8 cellular contexts compared by ENCODE assay signal in the genomic region with DNA sequence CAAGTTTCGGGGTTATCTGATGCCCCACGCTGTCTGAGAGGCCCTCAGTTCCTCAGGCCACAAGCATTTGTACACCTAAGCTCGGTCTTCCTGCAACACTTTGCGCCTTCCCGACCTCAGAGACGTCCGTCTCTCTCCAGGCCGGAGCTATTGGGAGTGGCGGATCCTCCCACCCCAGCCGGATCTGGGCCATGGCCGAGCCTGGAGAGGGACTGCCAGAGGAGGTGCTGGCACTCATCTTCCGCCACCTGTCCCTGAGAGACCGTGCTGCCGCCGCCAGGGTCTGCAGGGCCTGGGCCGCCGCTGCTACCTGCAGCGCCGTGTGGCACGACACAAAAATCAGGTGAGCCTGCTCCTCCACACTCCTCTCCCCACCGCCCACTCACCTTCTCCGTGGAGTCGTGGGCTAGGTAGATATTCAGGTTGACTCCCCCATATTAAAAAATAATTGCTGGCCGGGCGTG. TPM values are rescaled to one million over a fixed set of nuclear protein-coding genes. Genes with fewer than 3 reads are reported as not detected.
A peak's percentile ranks its signal among the peaks of the same experiment; 100 is the strongest.
DNase-seq lines count a peak whose midpoint lies in the region; ATAC-seq and TF ChIP-seq lines count a peak whose summit lies in the region.

No MANE protein-coding gene starts in this region.

- POLR2A ChIA-PET in WTC11 (lab: Charles Lee): interaction anchor here (0.7 kb wide), 1 partner anchor 9 kb away, joined by 3 read pairs; no protein-coding TSS in a partner anchor

- H3K9me3 ChIP-seq in DND-41 (ENCODE audit: insufficient read depth, low read length, severe bottlenecking) (no peaks in the 10 kb centered on the region), gastroesophageal sphincter (no peaks in the 10 kb centered on the region), prostate gland (no peaks in the 10 kb centered on the region)

- 10 to 36% methylated on average over 4 to 9 of the region's 25 CpGs for WGBS in gastroesophageal sphincter (ENCODE audit: low coverage in 1 of 2), 2 donors
- WGBS in prostate gland: 41% methylated on average over 25 of the region's 25 CpGs

- peak overlapping the region; percentile 98 for H2AFZ ChIP-seq in DND-41 (ENCODE audit: low read depth, low read length)

- peaks cover 2% of the 10 kb centered on the region; the same call in 1 of the 2 replicates for H3K36me3 Mint-ChIP-seq in WTC11

- H3K4me1 ChIP-seq in DND-41 (ENCODE audit: insufficient read depth, low read length) (peaks cover 41% of the 10 kb centered on the region), gastroesophageal sphincter (peaks cover 0 to 82% (median 37%) of the 10 kb centered on the region in 3 donors), prostate gland (replicated peaks) (peaks cover 32% of the 10 kb centered on the region)

- H3K9ac ChIP-seq in DND-41 (ENCODE audit: low read depth, low read length): peak overlapping the region; percentile 68

- H3K36me3 ChIP-seq in DND-41 (ENCODE audit: insufficient read depth, low read length) (no peaks in the 10 kb centered on the region), gastroesophageal sphincter (peaks cover 0 to 3% of the 10 kb centered on the region in 2 donors), prostate gland (no peaks in the 10 kb centered on the region)

- no peak for ATAC-seq in DND-41 (ENCODE audit: insufficient read depth, low read depth)
- no peak; the same call in 1 of the 2 replicates for ATAC-seq in WTC11
- ATAC-seq in gastroesophageal sphincter: no peak
- ATAC-seq in GM21515 (IDR thresholded peaks at IDR 0.05; ENCODE audit: unreplicated experiment): no peak
- no peak for ATAC-seq in HG03469 (IDR thresholded peaks at IDR 0.05; ENCODE audit: unreplicated experiment)

- H3K4me3 ChIP-seq in DND-41 (ENCODE audit: low read depth in 1 of 2, low read length in 2 of 2) (peak overlapping the region in 1 of 2 experiments; percentile 97; a peak in 2 of 4 replicates), gastroesophageal sphincter (peak overlapping the region in 1 of 2 donors; percentile 95), prostate gland (peak overlapping the region; percentile 92 to 97)

- no peaks in the 10 kb centered on the region for H3K9me3 Mint-ChIP-seq in WTC11

- TF ChIP-seq CTCF in DND-41 (IDR thresholded peaks at IDR 0.05; ENCODE audit: borderline replicate concordance, extremely low read depth, low read length, poor library complexity, severe bottlenecking) (no peak), WTC11 (IDR thresholded peaks at IDR 0.05) (no peak), gastroesophageal sphincter (IDR thresholded peaks at IDR 0.05) (no peak), prostate gland (IDR thresholded peaks at IDR 0.05) (peak in 1 of 4 experiments; percentile 31)

- H3K27me3 Mint-ChIP-seq in WTC11 (ENCODE audit: low read depth): peaks cover 99% of the 10 kb centered on the region

- TF ChIP-seq EP300 in gastroesophageal sphincter (IDR thresholded peaks at IDR 0.05): no peak

- H3K27ac ChIP-seq in DND-41 (ENCODE audit: low read length) (peak overlapping the region; percentile 46; the same call in 1 of the 2 replicates), gastroesophageal sphincter (peak overlapping the region in 3 of 4 donors; percentile 46 to 97 (median 86)), prostate gland (peak overlapping the region; percentile 91 to 94)

- intact Hi-C loops in prostate gland (cut with DNase I): no loop called here

- H3K27ac Mint-ChIP-seq in WTC11: no peak overlapping the region

- H3K27me3 ChIP-seq in DND-41 (ENCODE audit: insufficient read depth, low read length, poor library complexity) (no peaks in the 10 kb centered on the region), gastroesophageal sphincter (peaks cover 38% of the 10 kb centered on the region), prostate gland (replicated peaks; ENCODE audit: insufficient read depth) (no peaks in the 10 kb centered on the region)

- peaks cover 6% of the 10 kb centered on the region; the same call in 1 of the 2 replicates for H3K79me2 ChIP-seq in DND-41 (ENCODE audit: insufficient read depth, low read length)

- peak overlapping the region; percentile 58 for H3K4me3 Mint-ChIP-seq in WTC11

- H4K20me1 ChIP-seq in DND-41 (ENCODE audit: insufficient read depth, low read length): peaks cover 7% of the 10 kb centered on the region

- peaks cover 38% of the 10 kb centered on the region for H3K4me1 Mint-ChIP-seq in WTC11

- TF ChIP-seq POLR2A in gastroesophageal sphincter (IDR thresholded peaks at IDR 0.05) (no peak), prostate gland (IDR thresholded peaks at IDR 0.05) (no peak)

- H3K4me2 ChIP-seq in DND-41 (ENCODE audit: insufficient read depth, low read length): peak overlapping the region; percentile 97

- CTCF ChIA-PET in WTC11 (lab: Charles Lee): interaction anchor here (0.9 to 15.6 kb wide), 12 partner anchors 5 to 208 kb away, joined by 3 to 386 read pairs (median 18); a partner anchor contains a TSS

- DNase-seq in DND-41 (no peak), WTC11 (ENCODE audit: low spot score) (no peak), prostate gland (ENCODE audit: low spot score) (peak; percentile 41), NCI-H1092 treated with DMSO at 0.1 percent for 48 hours (lab: John Stamatoyannopoulos, UW) (no peak)
- no peak for DNase-seq in stimulated activated CD4-positive, alpha-beta T cell treated with anti-CD3 and anti-CD28 coated beads, Interleukin-4, amount 100 ng/mL, for 1 hour

TF ChIP-seq in WTC11, 78 proteins besides CTCF, POLR2A, EP300 and RAD21 (continues in another document):
- TF ChIP-seq SMAD4 (CRISPR knock-in tag; IDR thresholded peaks at IDR 0.05) (no peak), JAZF1 (CRISPR knock-in tag; IDR thresholded peaks at IDR 0.05) (no peak), KAT7 (CRISPR knock-in tag; IDR thresholded peaks at IDR 0.05; ENCODE audit: borderline replicate concordance) (no peak), MYBL2 (CRISPR knock-in tag; IDR thresholded peaks at IDR 0.05) (no peak), FOXP1 (CRISPR knock-in tag; IDR thresholded peaks at IDR 0.05; ENCODE audit: borderline replicate concordance) (no peak), CBFB (CRISPR knock-in tag; IDR thresholded peaks at IDR 0.05; ENCODE audit: low read depth) (no peak), ETV6 (CRISPR knock-in tag; IDR thresholded peaks at IDR 0.05) (no peak)
- TF ChIP-seq, protein P1, sequence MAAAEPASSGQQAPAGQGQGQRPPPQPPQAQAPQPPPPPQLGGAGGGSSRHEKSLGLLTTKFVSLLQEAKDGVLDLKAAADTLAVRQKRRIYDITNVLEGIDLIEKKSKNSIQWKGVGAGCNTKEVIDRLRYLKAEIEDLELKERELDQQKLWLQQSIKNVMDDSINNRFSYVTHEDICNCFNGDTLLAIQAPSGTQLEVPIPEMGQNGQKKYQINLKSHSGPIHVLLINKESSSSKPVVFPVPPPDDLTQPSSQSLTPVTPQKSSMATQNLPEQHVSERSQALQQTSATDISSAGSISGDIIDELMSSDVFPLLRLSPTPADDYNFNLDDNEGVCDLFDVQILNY (CRISPR knock-in tag; IDR thresholded peaks at IDR 0.05): no peak
- TF ChIP-seq, protein P2, sequence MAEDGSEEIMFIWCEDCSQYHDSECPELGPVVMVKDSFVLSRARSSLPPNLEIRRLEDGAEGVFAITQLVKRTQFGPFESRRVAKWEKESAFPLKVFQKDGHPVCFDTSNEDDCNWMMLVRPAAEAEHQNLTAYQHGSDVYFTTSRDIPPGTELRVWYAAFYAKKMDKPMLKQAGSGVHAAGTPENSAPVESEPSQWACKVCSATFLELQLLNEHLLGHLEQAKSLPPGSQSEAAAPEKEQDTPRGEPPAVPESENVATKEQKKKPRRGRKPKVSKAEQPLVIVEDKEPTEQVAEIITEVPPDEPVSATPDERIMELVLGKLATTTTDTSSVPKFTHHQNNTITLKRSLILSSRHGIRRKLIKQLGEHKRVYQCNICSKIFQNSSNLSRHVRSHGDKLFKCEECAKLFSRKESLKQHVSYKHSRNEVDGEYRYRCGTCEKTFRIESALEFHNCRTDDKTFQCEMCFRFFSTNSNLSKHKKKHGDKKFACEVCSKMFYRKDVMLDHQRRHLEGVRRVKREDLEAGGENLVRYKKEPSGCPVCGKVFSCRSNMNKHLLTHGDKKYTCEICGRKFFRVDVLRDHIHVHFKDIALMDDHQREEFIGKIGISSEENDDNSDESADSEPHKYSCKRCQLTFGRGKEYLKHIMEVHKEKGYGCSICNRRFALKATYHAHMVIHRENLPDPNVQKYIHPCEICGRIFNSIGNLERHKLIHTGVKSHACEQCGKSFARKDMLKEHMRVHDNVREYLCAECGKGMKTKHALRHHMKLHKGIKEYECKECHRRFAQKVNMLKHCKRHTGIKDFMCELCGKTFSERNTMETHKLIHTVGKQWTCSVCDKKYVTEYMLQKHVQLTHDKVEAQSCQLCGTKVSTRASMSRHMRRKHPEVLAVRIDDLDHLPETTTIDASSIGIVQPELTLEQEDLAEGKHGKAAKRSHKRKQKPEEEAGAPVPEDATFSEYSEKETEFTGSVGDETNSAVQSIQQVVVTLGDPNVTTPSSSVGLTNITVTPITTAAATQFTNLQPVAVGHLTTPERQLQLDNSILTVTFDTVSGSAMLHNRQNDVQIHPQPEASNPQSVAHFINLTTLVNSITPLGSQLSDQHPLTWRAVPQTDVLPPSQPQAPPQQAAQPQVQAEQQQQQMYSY (CRISPR knock-in tag; IDR thresholded peaks at IDR 0.05): no peak
- TF ChIP-seq, protein P3, sequence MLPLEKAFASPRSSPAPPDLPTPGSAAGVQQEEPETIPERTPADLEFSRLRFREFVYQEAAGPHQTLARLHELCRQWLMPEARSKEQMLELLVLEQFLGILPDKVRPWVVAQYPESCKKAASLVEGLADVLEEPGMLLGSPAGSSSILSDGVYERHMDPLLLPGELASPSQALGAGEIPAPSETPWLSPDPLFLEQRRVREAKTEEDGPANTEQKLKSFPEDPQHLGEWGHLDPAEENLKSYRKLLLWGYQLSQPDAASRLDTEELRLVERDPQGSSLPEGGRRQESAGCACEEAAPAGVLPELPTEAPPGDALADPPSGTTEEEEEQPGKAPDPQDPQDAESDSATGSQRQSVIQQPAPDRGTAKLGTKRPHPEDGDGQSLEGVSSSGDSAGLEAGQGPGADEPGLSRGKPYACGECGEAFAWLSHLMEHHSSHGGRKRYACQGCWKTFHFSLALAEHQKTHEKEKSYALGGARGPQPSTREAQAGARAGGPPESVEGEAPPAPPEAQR (CRISPR knock-in tag; IDR thresholded peaks at IDR 0.05): no peak

RNA-seq across cellular contexts. Expression of a gene that starts 1.9 kb away (rescaled TPM):
- total RNA-seq in WTC11 (2021) (1.1 to 1.2 TPM (median 1.1 TPM) in 3 replicates), gastroesophageal sphincter (10 to 100 TPM in 3 of 4 donors, 1 to 10 TPM in 1; 6.9 to 18.8 (median 14.2) TPM), prostate gland (100 to 1,000 TPM in 1 of 2 donors, 10 to 100 TPM in 1; 67.9 to 124 TPM)

RNA-seq across cellular contexts. Expression of a gene that starts 1.9 kb away (rescaled TPM):
- total RNA-seq in WTC11 (2021) (1.4 to 2.1 TPM (median 1.7 TPM) in 3 replicates), gastroesophageal sphincter (10 to 100 TPM; 26.1 to 39.7 (median 28.9) TPM), prostate gland (10 to 100 TPM; 33.3 to 56.3 TPM)

RNA-seq across cellular contexts. Expression of a gene that starts 2.9 kb away (rescaled TPM):
- total RNA-seq in WTC11 (2021) (2.2 to 2.5 TPM (median 2.3 TPM) in 3 replicates), gastroesophageal sphincter (100 to 1,000 TPM in 1 of 4 donors, 10 to 100 TPM in 2, 1 to 10 TPM in 1; 7.7 to 110 (median 59.4) TPM), prostate gland (100 to 1,000 TPM; 109 to 137 TPM)

RNA-seq across cellular contexts. Expression of a gene that starts 8.7 kb away (rescaled TPM):
- total RNA-seq in WTC11 (2021) (8.5 to 10.6 TPM (median 9.7 TPM) in 3 replicates), gastroesophageal sphincter (10 to 100 TPM; 23.0 to 78.9 (median 49.9) TPM), prostate gland (100 to 1,000 TPM in 1 of 2 donors, 10 to 100 TPM in 1; 60.8 to 129 TPM)

RNA-seq across cellular contexts. Expression of a gene that starts 10.8 kb away (rescaled TPM):
- 6.4 to 7.8 TPM (median 7.6 TPM) in 3 replicates for total RNA-seq in WTC11 (2021)
- 10 to 100 TPM; 16.3 to 33.6 (median 23.1) TPM for total RNA-seq in gastroesophageal sphincter
- 10 to 100 TPM; 32.1 to 37.3 TPM for total RNA-seq in prostate gland
